Comparison of ENCODE assay signal across 10 cellular contexts in the genomic region with DNA sequence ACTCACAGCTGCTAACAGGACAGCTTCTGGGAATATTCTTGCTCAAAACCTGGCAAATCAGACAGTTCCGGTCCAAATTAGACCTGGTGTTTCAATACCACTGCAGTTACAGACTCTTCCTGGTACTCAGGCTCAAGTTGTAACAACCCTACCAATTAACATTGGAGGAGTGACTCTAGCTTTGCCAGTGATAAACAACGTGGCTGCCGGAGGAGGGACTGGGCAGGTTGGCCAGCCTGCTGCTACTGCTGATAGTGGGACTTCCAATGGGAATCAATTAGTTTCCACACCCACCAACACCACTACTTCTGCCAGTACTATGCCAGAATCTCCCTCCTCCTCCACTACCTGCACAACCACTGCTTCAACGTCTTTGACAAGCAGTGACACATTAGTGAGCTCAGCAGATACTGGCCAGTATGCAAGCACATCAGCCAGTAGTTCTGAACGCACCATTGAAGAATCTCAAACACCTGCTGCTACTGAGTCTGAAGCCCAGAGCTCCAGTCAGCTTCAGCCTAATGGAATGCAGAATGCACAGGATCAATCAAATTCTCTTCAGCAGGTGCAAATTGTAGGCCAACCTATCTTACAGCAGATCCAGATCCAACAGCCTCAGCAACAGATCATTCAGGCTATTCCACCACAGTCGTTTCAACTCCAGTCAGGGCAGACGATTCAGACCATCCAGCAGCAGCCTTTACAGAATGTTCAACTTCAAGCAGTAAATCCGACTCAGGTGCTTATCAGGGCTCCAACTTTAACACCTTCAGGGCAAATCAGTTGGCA. TPM values are rescaled to one million over a fixed set of nuclear protein-coding genes. Genes with fewer than 3 reads are reported as not detected.
A peak's percentile ranks its signal among the peaks of the same experiment; 100 is the strongest.
DNase-seq lines count a peak whose midpoint lies in the region; TF ChIP-seq lines count a peak whose summit lies in the region.
"Had no signal": no experiment of that assay in that cellular context is flagged by ENCODE, and none has a peak within 500 bp of the region (broad histone marks: within the 10 kb centered on the region; RNA-seq: fewer than 3 reads in every experiment).

No MANE protein-coding gene starts in this region.

- peaks cover 4% of the 10 kb centered on the region for H3K36me3 ChIP-seq in effector memory CD4-positive, alpha-beta T cell (ENCODE audit: control insufficient read depth, insufficient read depth, low read length)

- no peaks in the 10 kb centered on the region for H3K9me3 Mint-ChIP-seq in T-helper 2 cell treated with Interferon-gamma antibody and Interleukin-4, amounts not matched to agents 5 μg/mL and 100 μg/mL, for 36 hours

- peaks cover 52% of the 10 kb centered on the region for H3K4me1 Mint-ChIP-seq in T-helper 2 cell treated with Interferon-gamma antibody and Interleukin-4, amounts not matched to agents 5 μg/mL and 100 μg/mL, for 36 hours (ENCODE audit: low read depth)

- no peak overlapping the region for H3K27ac ChIP-seq in effector memory CD4-positive, alpha-beta T cell (ENCODE audit: insufficient read depth, low read length, poor library complexity, severe bottlenecking)

- H3K27me3 ChIP-seq in effector memory CD4-positive, alpha-beta T cell (replicated peaks; ENCODE audit: control insufficient read depth, insufficient read depth, low read length, poor library complexity, severe bottlenecking), result no peaks in the 10 kb centered on the region

- H3K4me3 ChIP-seq in effector memory CD4-positive, alpha-beta T cell (ENCODE audit: insufficient read depth, low read depth, low read length, poor library complexity, severe bottlenecking), result peak overlapping the region; percentile 5
- H3K4me3 ChIP-seq in foreskin fibroblast (ENCODE audit: low read depth in 1 of 2, low read length in 2 of 2), result no peak overlapping the region

- no peaks in the 10 kb centered on the region for H3K27me3 Mint-ChIP-seq in T-helper 2 cell treated with Interferon-gamma antibody and Interleukin-4, amounts not matched to agents 5 μg/mL and 100 μg/mL, for 36 hours (ENCODE audit: low read depth)

- peaks cover 56% of the 10 kb centered on the region for H3K36me3 Mint-ChIP-seq in T-helper 2 cell treated with Interferon-gamma antibody and Interleukin-4, amounts not matched to agents 5 μg/mL and 100 μg/mL, for 36 hours (ENCODE audit: low read depth)

- DNase-seq in T-helper 2 cell treated with Interferon-gamma antibody and Interleukin-4, amounts not matched to agents 5 μg/mL and 100 μg/mL, for 36 hours (ENCODE audit: low spot score), result no peak
- DNase-seq in T-helper 2 cell (no peak), NCI-H748 treated with DMSO at 0.1 percent for 48 hours (lab: John Stamatoyannopoulos, UW) (peak; percentile 44), retina (peak; percentile 23), foreskin fibroblast (no peak), A172 (ENCODE audit: low spot score) (no peak), RPMI8226 (no peak)
- DNase-seq in effector memory CD4-positive, alpha-beta T cell, result no peak
- DNase-seq: activated CD8-positive, alpha-beta memory T cell treated with anti-CD3 and anti-CD28 coated beads, Interleukin-2, amount 50 U/mL, for 48 hours; stimulated activated CD4-positive, alpha-beta T cell treated with anti-CD3 and anti-CD28 coated beads, Interleukin-12 subunit alpha, Interleukin-12 subunit beta, amount 100 ng/mL, for 4 hours had no signal

- H3K27ac Mint-ChIP-seq in T-helper 2 cell treated with Interferon-gamma antibody and Interleukin-4, amounts not matched to agents 5 μg/mL and 100 μg/mL, for 36 hours, result peak overlapping the region; percentile 98

- peak overlapping the region; percentile 100 for H3K4me3 Mint-ChIP-seq in T-helper 2 cell treated with Interferon-gamma antibody and Interleukin-4, amounts not matched to agents 5 μg/mL and 100 μg/mL, for 36 hours

- peaks cover 32% of the 10 kb centered on the region for H3K4me1 ChIP-seq in effector memory CD4-positive, alpha-beta T cell (ENCODE audit: control insufficient read depth, insufficient read depth, low read length, poor library complexity, severe bottlenecking)

- TF ChIP-seq CTCF in foreskin fibroblast (IDR thresholded peaks at IDR 0.05; ENCODE audit: low read depth, low read length), result no peak

- H3K9me3 ChIP-seq in effector memory CD4-positive, alpha-beta T cell (ENCODE audit: control insufficient read depth, low read length), result no peaks in the 10 kb centered on the region

RNA-seq across cellular contexts. Expression of gene SP4, which starts 2.1 kb away (rescaled TPM):
- 9.8 and 11.3 TPM in 2 replicates for total RNA-seq in A172 (2014; rRNA removed; shearing (Covaris generic))

Comparison
In these comparisons a context has a peak if more than half of its experiments do, and no peak if none do; other contexts are left out.
1. DNase-seq: peak in NCI-H748 treated with DMSO at 0.1 percent for 48 hours (single experiment) and retina (single experiment); none in T-helper 2 cell treated with Interferon-gamma antibody and Interleukin-4, amounts not matched to agents 5 μg/mL and 100 μg/mL, for 36 hours (single experiment), T-helper 2 cell (0 of 5), effector memory CD4-positive, alpha-beta T cell (0 of 3), foreskin fibroblast (0 of 2), A172 (single experiment) and RPMI8226 (single experiment).